16 cellular contexts compared by ENCODE assay signal in the genomic region with DNA sequence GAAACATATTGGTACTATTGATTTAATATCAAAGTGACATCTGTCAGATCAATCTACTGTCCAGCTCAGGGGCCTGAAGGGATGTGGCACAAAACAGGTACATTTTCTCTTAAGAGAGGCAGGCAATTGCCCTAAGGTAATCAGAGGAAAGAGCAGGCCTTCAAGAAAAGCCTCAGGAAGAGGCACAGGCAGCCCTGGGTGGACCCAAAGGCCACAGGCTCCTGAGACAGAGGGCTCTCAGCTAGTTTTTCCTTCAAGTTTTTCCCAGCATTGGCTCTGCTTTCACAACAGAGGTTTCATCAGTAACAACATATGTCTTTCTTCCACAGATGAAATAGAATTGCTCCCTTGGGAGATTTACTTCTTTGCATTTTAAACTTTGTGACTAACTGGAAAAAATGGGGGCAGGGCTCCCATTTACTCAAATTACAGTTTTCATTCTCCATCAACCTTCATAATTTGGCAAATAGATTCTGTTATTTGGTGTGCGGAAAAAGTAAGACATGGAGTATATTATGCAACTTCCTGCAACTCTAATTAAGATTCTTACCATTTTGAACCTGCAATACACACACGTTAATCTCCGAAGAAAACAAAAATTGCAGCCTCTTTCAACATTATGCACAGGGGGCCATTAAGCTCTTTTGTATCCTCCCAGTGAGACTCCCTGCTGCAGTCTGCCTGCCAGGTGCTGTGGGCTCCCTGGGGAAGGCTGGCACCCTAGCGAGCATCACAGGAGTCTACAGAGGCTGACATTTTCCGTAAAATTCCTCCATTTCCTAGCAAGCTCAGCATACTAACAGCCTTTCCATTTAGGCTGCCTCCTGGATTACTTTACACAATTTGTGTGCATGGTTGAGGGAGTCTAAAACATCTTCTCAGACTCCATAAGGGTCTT.
DNase-seq lines count a peak whose midpoint lies in the region; ATAC-seq and TF ChIP-seq lines count a peak whose summit lies in the region.
"Had no signal": no experiment of that assay in that cellular context is flagged by ENCODE, and none has a peak within 500 bp of the region (broad histone marks: within the 10 kb centered on the region; RNA-seq: fewer than 3 reads in every experiment).

No MANE protein-coding gene starts in this region.

- H3K27me3 Mint-ChIP-seq in nephron progenitor cell (ENCODE audit: low read depth, poor library complexity): peaks cover 6% of the 10 kb centered on the region
- H3K27me3 Mint-ChIP-seq: activated T-helper 17 cell treated with anti-CD3 and anti-CD28 coated beads, Interleukin-2, amount 50 U/mL, for 72 hours; memory B cell had no signal

- no peak overlapping the region for H3K4me3 Mint-ChIP-seq in nephron progenitor cell
- H3K4me3 Mint-ChIP-seq: activated T-helper 17 cell treated with anti-CD3 and anti-CD28 coated beads, Interleukin-2, amount 50 U/mL, for 72 hours; memory B cell; neural crest cell had no signal

- H3K27ac Mint-ChIP-seq in nephron progenitor cell: peak overlapping the region; percentile 20
- H3K27ac Mint-ChIP-seq: activated T-helper 17 cell treated with anti-CD3 and anti-CD28 coated beads, Interleukin-2, amount 50 U/mL, for 72 hours; memory B cell had no signal

- DNase-seq in EH (ENCODE audit: low read depth): peak; percentile 4
- peak; percentile 22 for DNase-seq in LHCN-M2 (ENCODE audit: low read depth)
- DNase-seq in SK-MEL-5 (ENCODE audit: low read depth, low spot score): peak; percentile 64
- no peak for DNase-seq in nephron progenitor cell
- DNase-seq in islet precursor cell: no peak
- DNase-seq in activated naive CD4-positive, alpha-beta T cell treated with anti-CD3 and anti-CD28 coated beads, Interleukin-2, amount 50 U/mL, for 16 hours: no peak
- DNase-seq: activated CD8-positive, alpha-beta memory T cell treated with anti-CD3 and anti-CD28 coated beads for 24 hours; amygdala; cerebellar nuclear complex; DMS79 treated with DMSO at 0.1 percent for 48 hours; stimulated activated CD4-positive, alpha-beta T cell treated with anti-CD3 and anti-CD28 coated beads, Interleukin-2, amount 100 ng/mL, for 24 hours had no signal

- no peaks in the 10 kb centered on the region for H3K36me3 Mint-ChIP-seq in nephron progenitor cell (ENCODE audit: low read depth)
- H3K36me3 Mint-ChIP-seq: memory B cell had no signal

- in situ Hi-C loops in SK-MEL-5 (cut with HindIII; ENCODE audit: low pct_unique_long_range_greater_than_20kb, low sequenced_read_pairs): no loop called here

- ATAC-seq in GM21576 (IDR thresholded peaks at IDR 0.05; ENCODE audit: unreplicated experiment): no peak
- ATAC-seq: activated T-helper 17 cell treated with anti-CD3 and anti-CD28 coated beads, Interleukin-2, amount 50 U/mL, for 72 hours; right cardiac atrium had no signal

- no peak for TF ChIP-seq CTCF in nephron progenitor cell (IDR thresholded peaks at IDR 0.05)

- H3K9me3 Mint-ChIP-seq in nephron progenitor cell: no peaks in the 10 kb centered on the region
- H3K9me3 Mint-ChIP-seq: memory B cell, neural crest cell had no signal

- no peaks in the 10 kb centered on the region for H3K4me1 Mint-ChIP-seq in nephron progenitor cell
- H3K4me1 Mint-ChIP-seq: activated T-helper 17 cell treated with anti-CD3 and anti-CD28 coated beads, Interleukin-2, amount 50 U/mL, for 72 hours; memory B cell; neural crest cell had no signal

Comparison
In these comparisons a context has a peak if more than half of its experiments do, and no peak if none do; other contexts are left out.
1. DNase-seq: peak in EH (single experiment), LHCN-M2 (single experiment) and SK-MEL-5 (single experiment); none in nephron progenitor cell (single experiment), islet precursor cell (single experiment) and activated naive CD4-positive, alpha-beta T cell treated with anti-CD3 and anti-CD28 coated beads, Interleukin-2, amount 50 U/mL, for 16 hours (single experiment).